ENCODE assay signal across 1 cellular context in the genomic region with DNA sequence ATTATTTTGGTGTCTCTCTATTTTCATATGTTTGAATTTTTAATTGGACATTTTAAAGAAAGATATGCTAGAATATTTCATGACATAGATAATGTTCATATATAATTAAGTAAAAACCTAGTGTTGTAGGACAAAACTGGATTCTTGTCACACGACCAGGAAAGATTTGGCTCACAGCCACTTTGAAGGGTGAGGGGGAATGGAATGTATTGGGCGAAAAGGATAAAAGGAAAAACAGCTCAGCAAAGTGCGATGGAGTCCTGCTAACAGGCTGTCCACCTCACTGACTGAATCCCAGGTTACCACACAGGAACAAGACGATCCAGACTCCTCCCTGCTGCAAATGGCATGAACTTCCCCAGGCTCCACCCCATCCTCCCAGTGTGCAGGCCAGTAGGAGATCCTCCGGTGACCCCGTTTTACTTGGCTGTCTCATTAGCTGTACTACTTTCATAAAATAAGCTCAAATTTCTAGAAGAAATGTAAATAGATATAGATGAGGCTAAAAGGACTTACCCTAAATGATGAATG.
TF ChIP-seq lines count a peak whose summit lies in the region.

No MANE protein-coding gene starts in this region.

TF ChIP-seq in IMR-90, 13 proteins besides CTCF, POLR2A, EP300 and RAD21:
- TF ChIP-seq, protein P1, sequence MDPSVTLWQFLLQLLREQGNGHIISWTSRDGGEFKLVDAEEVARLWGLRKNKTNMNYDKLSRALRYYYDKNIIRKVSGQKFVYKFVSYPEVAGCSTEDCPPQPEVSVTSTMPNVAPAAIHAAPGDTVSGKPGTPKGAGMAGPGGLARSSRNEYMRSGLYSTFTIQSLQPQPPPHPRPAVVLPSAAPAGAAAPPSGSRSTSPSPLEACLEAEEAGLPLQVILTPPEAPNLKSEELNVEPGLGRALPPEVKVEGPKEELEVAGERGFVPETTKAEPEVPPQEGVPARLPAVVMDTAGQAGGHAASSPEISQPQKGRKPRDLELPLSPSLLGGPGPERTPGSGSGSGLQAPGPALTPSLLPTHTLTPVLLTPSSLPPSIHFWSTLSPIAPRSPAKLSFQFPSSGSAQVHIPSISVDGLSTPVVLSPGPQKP (IDR thresholded peaks at IDR 0.05; ENCODE audit: borderline replicate concordance, low read depth, low read length) = no peak
- no peak for TF ChIP-seq RFX5 (IDR thresholded peaks at IDR 0.05; ENCODE audit: low read depth, low read length)
- no peak for TF ChIP-seq BHLHE40 (IDR thresholded peaks at IDR 0.05; ENCODE audit: low read depth, low read length)
- TF ChIP-seq FOS (IDR thresholded peaks at IDR 0.05; ENCODE audit: low read depth, low read length) = no peak
- no peak for TF ChIP-seq MXI1 (IDR thresholded peaks at IDR 0.05; ENCODE audit: borderline replicate concordance, low read depth, low read length)
- TF ChIP-seq MAFK (IDR thresholded peaks at IDR 0.05; ENCODE audit: low read depth, low read length) = no peak
